ENCODE assay signal across 22 cellular contexts in the genomic region with DNA sequence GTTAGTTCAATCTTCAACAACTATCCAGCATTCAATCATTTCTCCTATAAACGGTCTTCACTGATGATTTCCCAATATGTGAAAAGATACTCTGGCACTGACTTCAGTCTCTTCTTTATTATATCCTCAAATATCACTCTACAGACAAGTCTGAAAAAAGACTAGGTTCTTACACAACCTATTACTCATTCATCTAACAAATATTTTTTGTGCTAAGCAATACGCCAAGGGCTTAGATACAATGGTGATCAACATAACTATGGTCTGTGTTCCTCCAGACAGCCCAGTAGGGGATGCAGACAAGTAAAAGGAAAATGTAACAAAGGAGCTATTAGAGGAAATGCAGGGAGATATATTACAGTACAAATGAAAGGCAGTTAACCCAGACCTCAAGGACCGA.
DNase-seq lines count a peak whose midpoint lies in the region; ATAC-seq and TF ChIP-seq lines count a peak whose summit lies in the region.
"Had no signal": no experiment of that assay in that cellular context is flagged by ENCODE, and none has a peak within 500 bp of the region (broad histone marks: within the 10 kb centered on the region; RNA-seq: fewer than 3 reads in every experiment).

No MANE protein-coding gene starts in this region.

- DNase-seq in HFFc6 (peak; percentile 64), mammary epithelial cell (peak; percentile 70), iris pigment epithelial cell (ENCODE audit: low read depth) (peak; percentile 34), DMS114 treated with DMSO at 0.1 percent for 48 hours (lab: John Stamatoyannopoulos, UW; ENCODE audit: unreplicated experiment) (no peak), NCI-H1417 (lab: John Stamatoyannopoulos, UW) (no peak), 8988T (no peak)
- no peak for DNase-seq in activated CD8-positive, alpha-beta memory T cell treated with anti-CD3 and anti-CD28 coated beads, Interleukin-2, amount 10 ng/mL, durations not matched to agents 7 days and 5 days
- DNase-seq: activated naive CD4-positive, alpha-beta T cell; anterior cingulate cortex; CD8-positive, alpha-beta T cell; left cardiac atrium; midbrain; NCI-H1436; NCI-H2171; NCI-H748 treated with DMSO at 0.1 percent for 48 hours; SHP77 treated with DMSO at 0.1 percent for 48 hours; T-cell had no signal

- H3K36me3 ChIP-seq in ACC112 (ENCODE audit: insufficient read depth, low read length) (no peaks in the 10 kb centered on the region), mammary epithelial cell (ENCODE audit: insufficient read depth, low read length) (no peaks in the 10 kb centered on the region)
- H3K36me3 ChIP-seq: gastroesophageal sphincter had no signal

- no peaks in the 10 kb centered on the region for H4K20me1 ChIP-seq in mammary epithelial cell (ENCODE audit: insufficient read depth, low read length)

- in situ Hi-C loops in mammary epithelial cell (cut with MboI; ENCODE audit: low sequenced_read_pairs in 2 of 2): no loop called here

- no peaks in the 10 kb centered on the region for H3K27me3 Mint-ChIP-seq in HFFc6 (ENCODE audit: insufficient read depth)
- peaks cover 6% of the 10 kb centered on the region for H3K27me3 Mint-ChIP-seq in activated CD8-positive, alpha-beta memory T cell treated with anti-CD3 and anti-CD28 coated beads, Interleukin-2, amount 10 ng/mL, durations not matched to agents 7 days and 5 days
- H3K27me3 Mint-ChIP-seq: stimulated activated naive CD8-positive, alpha-beta T cell treated with anti-CD3 and anti-CD28 coated beads, Interleukin-15, Interleukin-2, amounts not matched to agents 100 ng/mL and 50 ng/mL, for 24 hours; T-cell had no signal

- H3K9me3 ChIP-seq in mammary epithelial cell (replicated peaks; ENCODE audit: insufficient read depth, low read length): no peaks in the 10 kb centered on the region
- H3K9me3 ChIP-seq: gastroesophageal sphincter had no signal

- H3K27ac Mint-ChIP-seq in HFFc6: peak overlapping the region; percentile 74
- H3K27ac Mint-ChIP-seq in activated CD8-positive, alpha-beta memory T cell treated with anti-CD3 and anti-CD28 coated beads, Interleukin-2, amount 10 ng/mL, durations not matched to agents 7 days and 5 days: no peak overlapping the region
- H3K27ac Mint-ChIP-seq: CD8-positive, alpha-beta T cell; nephron; stimulated activated naive CD8-positive, alpha-beta T cell treated with anti-CD3 and anti-CD28 coated beads, Interleukin-15, Interleukin-2, amounts not matched to agents 100 ng/mL and 50 ng/mL, for 24 hours; T-cell had no signal

- CTCF ChIA-PET in mammary epithelial cell (lab: Charles Lee; ENCODE audit: low non-redundant PET): no interaction called here
- CTCF ChIA-PET in activated CD8-positive, alpha-beta memory T cell treated with anti-CD3 and anti-CD28 coated beads, Interleukin-2, amount 10 ng/mL, durations not matched to agents 7 days and 5 days (lab: Charles Lee): no interaction called here

- no TSS peak for BruUV-seq in mammary epithelial cell (replicated peaks; lab: Mats Ljungman, UMichigan)

- H3K79me2 ChIP-seq in ACC112 (ENCODE audit: control insufficient read depth, insufficient read depth, low read length, unreplicated experiment): no peaks in the 10 kb centered on the region
- peaks cover 27% of the 10 kb centered on the region for H3K79me2 ChIP-seq in mammary epithelial cell (ENCODE audit: insufficient read depth, low read length)

- H3K9ac ChIP-seq in mammary epithelial cell (ENCODE audit: insufficient read depth, low read length): no peak overlapping the region

- peaks cover 18% of the 10 kb centered on the region; the same call in 1 of the 2 replicates for H3K4me1 Mint-ChIP-seq in HFFc6 (ENCODE audit: low read depth)
- H3K4me1 Mint-ChIP-seq in activated CD8-positive, alpha-beta memory T cell treated with anti-CD3 and anti-CD28 coated beads, Interleukin-2, amount 10 ng/mL, durations not matched to agents 7 days and 5 days: peaks cover 27% of the 10 kb centered on the region
- H3K4me1 Mint-ChIP-seq: nephron had no signal

- ATAC-seq in activated CD8-positive, alpha-beta memory T cell treated with anti-CD3 and anti-CD28 coated beads, Interleukin-2, amount 10 ng/mL, durations not matched to agents 7 days and 5 days: no peak
- ATAC-seq: CD8-positive, alpha-beta T cell; gastroesophageal sphincter; GM23338; T-cell had no signal

- H3K4me3 ChIP-seq in ACC112 (ENCODE audit: low read depth, low read length) (no peak overlapping the region), mammary epithelial cell (replicated peaks in 1 of 3; ENCODE audit: insufficient read depth in 1 of 3, low read depth in 2 of 3, low read length in 3 of 3) (no peak overlapping the region)
- H3K4me3 ChIP-seq: gastroesophageal sphincter, GM23338 had no signal

- H3K4me2 ChIP-seq in mammary epithelial cell (ENCODE audit: insufficient read depth, low read depth, low read length): no peak overlapping the region
- H3K4me2 ChIP-seq: GM23338 had no signal

- WGBS in mammary epithelial cell (ENCODE audit: low coverage, missing lambda C conversion rate): 77% methylated on average over 3 of the region's 3 CpGs

- dilution Hi-C loops in mammary epithelial cell (cut with HindIII; ENCODE audit: low sequenced_read_pairs): no loop called here

- TF ChIP-seq CTCF in HFFc6 (IDR thresholded peaks at IDR 0.05): no peak
- TF ChIP-seq CTCF in mammary epithelial cell (conservative IDR thresholded peaks at IDR 0.05 in 1 of 2, IDR thresholded peaks at IDR 0.05 in 1 of 2; ENCODE audit: extremely low read depth in 1 of 2, insufficient read depth in 1 of 2, low read depth in 1 of 2, low read length in 2 of 2): no peak

- H3K27me3 ChIP-seq in ACC112 (ENCODE audit: insufficient read depth, low read length): no peaks in the 10 kb centered on the region
- no peaks in the 10 kb centered on the region for H3K27me3 ChIP-seq in mammary epithelial cell (ENCODE audit: insufficient read depth, low read length)
- H3K27me3 ChIP-seq: gastroesophageal sphincter had no signal

- intact Hi-C loops in mammary epithelial cell (cut with micrococcal nuclease): no loop called here

- H3K4me3 Mint-ChIP-seq in HFFc6: no peak overlapping the region
- H3K4me3 Mint-ChIP-seq in activated CD8-positive, alpha-beta memory T cell treated with anti-CD3 and anti-CD28 coated beads, Interleukin-2, amount 10 ng/mL, durations not matched to agents 7 days and 5 days: no peak overlapping the region
- H3K4me3 Mint-ChIP-seq: CD8-positive, alpha-beta T cell; GM23338; nephron; stimulated activated naive CD8-positive, alpha-beta T cell treated with anti-CD3 and anti-CD28 coated beads, Interleukin-15, Interleukin-2, amounts not matched to agents 100 ng/mL and 50 ng/mL, for 24 hours; T-cell had no signal

- H3K4me1 ChIP-seq in ACC112 (ENCODE audit: control insufficient read depth, insufficient read depth, low read length, unreplicated experiment): peaks cover 11% of the 10 kb centered on the region
- H3K4me1 ChIP-seq in mammary epithelial cell (ENCODE audit: insufficient read depth, low read length): peaks cover 12% of the 10 kb centered on the region
- H3K4me1 ChIP-seq: gastroesophageal sphincter had no signal

- H3K9me3 Mint-ChIP-seq in HFFc6: no peaks in the 10 kb centered on the region
- no peaks in the 10 kb centered on the region for H3K9me3 Mint-ChIP-seq in activated CD8-positive, alpha-beta memory T cell treated with anti-CD3 and anti-CD28 coated beads, Interleukin-2, amount 10 ng/mL, durations not matched to agents 7 days and 5 days (ENCODE audit: low read depth)
- H3K9me3 Mint-ChIP-seq: CD8-positive, alpha-beta T cell; GM23338; nephron; stimulated activated naive CD8-positive, alpha-beta T cell treated with anti-CD3 and anti-CD28 coated beads, Interleukin-15, Interleukin-2, amounts not matched to agents 100 ng/mL and 50 ng/mL, for 24 hours; T-cell had no signal

- H3K27ac ChIP-seq in ACC112 (ENCODE audit: low read depth, low read length) (peak overlapping the region; percentile 11; the same call in 1 of the 2 replicates), mammary epithelial cell (ENCODE audit: insufficient read depth, low read depth, low read length) (no peak overlapping the region)
- H3K27ac ChIP-seq: gastroesophageal sphincter had no signal

- H3K36me3 Mint-ChIP-seq in HFFc6 (ENCODE audit: low read depth): no peaks in the 10 kb centered on the region
- peaks cover 3% of the 10 kb centered on the region for H3K36me3 Mint-ChIP-seq in activated CD8-positive, alpha-beta memory T cell treated with anti-CD3 and anti-CD28 coated beads, Interleukin-2, amount 10 ng/mL, durations not matched to agents 7 days and 5 days
- H3K36me3 Mint-ChIP-seq: CD8-positive, alpha-beta T cell had no signal

- H2AFZ ChIP-seq in ACC112 (ENCODE audit: low read length, unreplicated experiment) (no peak overlapping the region), mammary epithelial cell (ENCODE audit: low read depth, low read length) (no peak overlapping the region)
- H2AFZ ChIP-seq: GM23338 had no signal

Comparison
In these comparisons a context has a peak if more than half of its experiments do, and no peak if none do; other contexts are left out.
1. DNase-seq: peak in HFFc6 (single experiment), mammary epithelial cell (single experiment) and iris pigment epithelial cell (single experiment); none in DMS114 treated with DMSO at 0.1 percent for 48 hours (single experiment), activated CD8-positive, alpha-beta memory T cell treated with anti-CD3 and anti-CD28 coated beads, Interleukin-2, amount 10 ng/mL, durations not matched to agents 7 days and 5 days (single experiment), NCI-H1417 (0 of 3) and 8988T (single experiment).